Comparison of ENCODE assay signal across 8 cellular contexts in the genomic region with DNA sequence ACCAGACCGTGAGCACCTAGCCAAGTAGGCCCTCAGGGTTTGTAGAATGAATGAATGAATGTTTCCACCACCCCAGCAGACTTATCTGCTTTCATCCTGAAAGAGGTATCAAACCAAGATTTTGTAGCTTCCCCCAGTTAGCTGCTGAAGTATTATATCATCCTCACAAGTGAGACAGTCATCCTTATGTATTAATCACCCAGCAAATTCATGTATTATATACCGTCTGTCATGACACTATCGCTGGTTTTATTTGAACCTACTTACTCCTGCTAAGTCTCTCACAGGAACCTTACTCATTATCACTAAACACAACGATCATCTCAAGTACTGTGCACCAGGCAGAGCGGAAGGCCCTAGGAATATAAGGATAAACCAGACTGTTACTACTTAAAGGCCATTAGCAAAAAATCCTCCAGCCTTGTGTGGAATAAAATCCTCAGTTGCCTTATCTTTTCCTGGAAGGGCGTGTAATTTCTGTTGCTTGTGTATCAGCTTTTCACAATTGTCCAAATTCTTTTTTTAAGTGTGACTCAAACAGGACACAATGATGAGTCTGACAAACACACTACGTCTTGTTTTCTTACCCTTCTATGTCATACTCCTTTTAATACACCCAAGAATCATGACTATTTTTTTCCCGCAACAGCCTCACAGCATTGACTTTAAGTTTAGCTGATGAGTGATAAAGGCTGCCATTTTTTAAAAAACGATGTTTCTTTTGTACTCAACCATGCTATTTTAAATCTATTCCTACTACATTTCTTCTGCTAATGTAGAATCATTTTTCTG.
DNase-seq lines count a peak whose midpoint lies in the region; TF ChIP-seq lines count a peak whose summit lies in the region.

No MANE protein-coding gene starts in this region.

- H3K4me3 ChIP-seq in fibroblast of mammary gland (ENCODE audit: control insufficient read depth, low read depth, low read length) (peak overlapping the region; percentile 68), stomach (peak overlapping the region in 2 of 4 donors; percentile 42 to 48)

- peaks cover 0 to 22% (median 10%) of the 10 kb centered on the region in 4 donors for H3K36me3 ChIP-seq in stomach

- H3K27me3 Mint-ChIP-seq in activated T-cell treated with anti-CD3 and anti-CD28 coated beads, Interleukin-2, amount 50 U/mL, for 24 hours: no peaks in the 10 kb centered on the region
- H3K27me3 Mint-ChIP-seq in activated CD4-positive, alpha-beta memory T cell treated with anti-CD3 and anti-CD28 coated beads, Interleukin-2, amount 10 ng/mL, durations not matched to agents 7 days and 5 days: no peaks in the 10 kb centered on the region

- peaks cover 91% of the 10 kb centered on the region for H3K4me1 Mint-ChIP-seq in activated T-cell treated with anti-CD3 and anti-CD28 coated beads, Interleukin-2, amount 50 U/mL, for 24 hours (ENCODE audit: low read depth)
- H3K4me1 Mint-ChIP-seq in activated CD4-positive, alpha-beta memory T cell treated with anti-CD3 and anti-CD28 coated beads, Interleukin-2, amount 10 ng/mL, durations not matched to agents 7 days and 5 days: peaks cover 84% of the 10 kb centered on the region

- WGBS in stomach, 5 donors: 73 to 86% (median 82%) methylated on average over 9 of the region's 9 CpGs

- no peaks in the 10 kb centered on the region for H3K27me3 ChIP-seq in stomach

- H3K9me3 Mint-ChIP-seq in activated T-cell treated with anti-CD3 and anti-CD28 coated beads, Interleukin-2, amount 50 U/mL, for 24 hours: no peaks in the 10 kb centered on the region
- no peaks in the 10 kb centered on the region for H3K9me3 Mint-ChIP-seq in activated CD4-positive, alpha-beta memory T cell treated with anti-CD3 and anti-CD28 coated beads, Interleukin-2, amount 10 ng/mL, durations not matched to agents 7 days and 5 days

- peak overlapping the region; percentile 99 for H3K27ac Mint-ChIP-seq in activated T-cell treated with anti-CD3 and anti-CD28 coated beads, Interleukin-2, amount 50 U/mL, for 24 hours
- H3K27ac Mint-ChIP-seq in activated CD4-positive, alpha-beta memory T cell treated with anti-CD3 and anti-CD28 coated beads, Interleukin-2, amount 10 ng/mL, durations not matched to agents 7 days and 5 days: peak overlapping the region; percentile 97

- no peak for TF ChIP-seq EP300 in stomach (IDR thresholded peaks at IDR 0.05)

- no peak for TF ChIP-seq POLR2A in stomach (IDR thresholded peaks at IDR 0.05)

- H3K36me3 Mint-ChIP-seq in activated T-cell treated with anti-CD3 and anti-CD28 coated beads, Interleukin-2, amount 50 U/mL, for 24 hours (ENCODE audit: low read depth): peaks cover 97% of the 10 kb centered on the region
- peaks cover 73% of the 10 kb centered on the region for H3K36me3 Mint-ChIP-seq in activated CD4-positive, alpha-beta memory T cell treated with anti-CD3 and anti-CD28 coated beads, Interleukin-2, amount 10 ng/mL, durations not matched to agents 7 days and 5 days (ENCODE audit: low read depth)

- H3K4me3 Mint-ChIP-seq in activated T-cell treated with anti-CD3 and anti-CD28 coated beads, Interleukin-2, amount 50 U/mL, for 24 hours: peak overlapping the region; percentile 89
- H3K4me3 Mint-ChIP-seq in activated CD4-positive, alpha-beta memory T cell treated with anti-CD3 and anti-CD28 coated beads, Interleukin-2, amount 10 ng/mL, durations not matched to agents 7 days and 5 days: peak overlapping the region; percentile 28

- H3K9me3 ChIP-seq in stomach: no peaks in the 10 kb centered on the region

- TF ChIP-seq CTCF in fibroblast of mammary gland (conservative IDR thresholded peaks at IDR 0.05; ENCODE audit: control insufficient read depth, insufficient read depth, low read depth, low read length) (no peak), stomach (IDR thresholded peaks at IDR 0.05) (no peak)

- intact Hi-C loops in stomach (cut with DNase I; ENCODE audit: low total_unique reads): no loop called here

- CTCF ChIA-PET in activated CD4-positive, alpha-beta memory T cell treated with anti-CD3 and anti-CD28 coated beads, Interleukin-2, amount 10 ng/mL, durations not matched to agents 7 days and 5 days (lab: Charles Lee): interaction anchor here (1.0 to 1.2 kb wide), 2 partner anchors 22 to 29 kb away, joined by 3 to 5 read pairs; no protein-coding TSS in a partner anchor

- peaks cover 51 to 89% (median 78%) of the 10 kb centered on the region in 4 donors for H3K4me1 ChIP-seq in stomach

- DNase-seq in activated T-cell treated with anti-CD3 and anti-CD28 coated beads, Interleukin-2, amount 50 U/mL, for 24 hours: no peak
- no peak for DNase-seq in activated T-cell treated with anti-CD3 and anti-CD28 coated beads for 4 hours
- no peak for DNase-seq in activated CD4-positive, alpha-beta memory T cell treated with anti-CD3 and anti-CD28 coated beads, Interleukin-2, amount 10 ng/mL, durations not matched to agents 7 days and 5 days
- peak; percentile 73 for DNase-seq in fibroblast of mammary gland (ENCODE audit: low read depth)
- DNase-seq in stomach: no peak
- DNase-seq in 8988T: no peak
- no peak for DNase-seq in superior temporal gyrus (ENCODE audit: extremely low spot score)
- DNase-seq in NCI-H2196 (lab: John Stamatoyannopoulos, UW; ENCODE audit: unreplicated experiment): no peak

- POLR2A ChIA-PET in activated CD4-positive, alpha-beta memory T cell treated with anti-CD3 and anti-CD28 coated beads, Interleukin-2, amount 10 ng/mL, durations not matched to agents 7 days and 5 days (lab: Charles Lee): interaction anchor here (0.8 to 8.0 kb wide), 4 partner anchors 8 to 61 kb away, joined by 3 to 46 read pairs (median 14); no protein-coding TSS in a partner anchor

- H3K27ac ChIP-seq in stomach: peak overlapping the region in 4 of 5 donors; percentile 86 to 93 (median 90)
